8 cellular contexts compared by ENCODE assay signal in genomic region chr6:79946242-79946641, GRCh38. TPM values are rescaled to one million over a fixed set of nuclear protein-coding genes. Genes with fewer than 3 reads are reported as not detected.
DNase-seq lines count a peak whose midpoint lies in the region; ATAC-seq, FAIRE-seq and TF ChIP-seq lines count a peak whose summit lies in the region.

No MANE protein-coding gene starts in this region.

- DNase-seq in DMS 273 treated with DMSO at 0.1 percent for 48 hours (lab: John Stamatoyannopoulos, UW), result peak; percentile 36
- DNase-seq in NCI-H2227 treated with DMSO at 0.1 percent for 48 hours (lab: John Stamatoyannopoulos, UW), result peak; percentile 18
- peak; percentile 59 for DNase-seq in astrocyte of the hippocampus (ENCODE audit: low read depth, low spot score)
- peak; percentile 82 for DNase-seq in left kidney (ENCODE audit: low read depth, low spot score)
- no peak for DNase-seq in pancreas
- DNase-seq in NOMO-1 treated with DMSO at 0.1 percent for 48 hours (lab: John Stamatoyannopoulos, UW; ENCODE audit: unreplicated experiment), result no peak

- H3K27ac ChIP-seq in urinary bladder (ENCODE audit: low read depth), result no peak overlapping the region
- H3K27ac ChIP-seq in pancreas, result no peak overlapping the region

- H3K4me3 ChIP-seq in urinary bladder (ENCODE audit: low read depth, low read length) (peak overlapping the region; percentile 63), pancreas (peak overlapping the region in 1 of 4 donors; percentile 71)

- 4% methylated on average over 5 of the region's 5 CpGs for WGBS in urinary bladder
- WGBS in pancreas, 2 donors, result 8 to 14% methylated on average over 5 of the region's 5 CpGs

- no peak for FAIRE-seq in pancreas (lab: Jason Lieb, UNC)

- H3K4me1 ChIP-seq in urinary bladder (ENCODE audit: insufficient read depth) (no peaks in the 10 kb centered on the region), pancreas (peaks cover 0 to 9% (median 6%) of the 10 kb centered on the region in 3 donors)

- H3K36me3 ChIP-seq in urinary bladder (ENCODE audit: insufficient read depth) (no peaks in the 10 kb centered on the region), pancreas (no peaks in the 10 kb centered on the region)

- TF ChIP-seq CTCF in pancreas (IDR thresholded peaks at IDR 0.05), result no peak

- peaks cover 0 to 4% (median 0%) of the 10 kb centered on the region in 4 donors for H3K27me3 ChIP-seq in pancreas

- no peaks in the 10 kb centered on the region for H3K9me3 ChIP-seq in pancreas

- intact Hi-C loops in pancreas (cut with DNase I), result loop anchor here in 1 of 3 donors (10.0 kb wide), 1 partner anchor 149 kb away; no protein-coding TSS in a partner anchor

- ATAC-seq in GM21390 (IDR thresholded peaks at IDR 0.05; ENCODE audit: unreplicated experiment) (peak; percentile 30), pancreas (no peak)

RNA-seq across cellular contexts. Expression of gene ELOVL4, which starts 1.1 kb away (rescaled TPM):
- total RNA-seq in urinary bladder (9.3 TPM), pancreas (under 1 TPM; 0.04 to 0.40 (median 0.18) TPM)
- polyA plus RNA-seq in urinary bladder (3.2 TPM), pancreas (1 to 10 TPM in 1 of 2 donors, under 1 TPM in 1; 0.30 to 2.4 TPM)

RNA-seq across cellular contexts. Expression of gene TTK, which starts 58.2 kb away (rescaled TPM):
- 21.9 TPM for total RNA-seq in urinary bladder
- 0.23 TPM for polyA plus RNA-seq in urinary bladder
- under 1 TPM in 5 of 6 donors, not detected in 1; 0.12 to 0.70 (median 0.44) TPM for total RNA-seq in pancreas
- under 1 TPM; 0.11 to 0.21 TPM for polyA plus RNA-seq in pancreas

Comparison
In these comparisons a context has a peak if more than half of its experiments do, and no peak if none do; other contexts are left out.
1. DNase-seq: peak in DMS 273 treated with DMSO at 0.1 percent for 48 hours (single experiment), NCI-H2227 treated with DMSO at 0.1 percent for 48 hours (single experiment), astrocyte of the hippocampus (single experiment) and left kidney (single experiment); none in pancreas (0 of 6) and NOMO-1 treated with DMSO at 0.1 percent for 48 hours (single experiment).
2. RNA of gene TTK, which starts 58.2 kb away (total RNA-seq): 21.9 TPM in urinary bladder (single experiment); 0.12 to 0.70 TPM in pancreas; every median in the first group is over 10 times any median in the second.